18 cellular contexts compared by ENCODE assay signal in the genomic region with DNA sequence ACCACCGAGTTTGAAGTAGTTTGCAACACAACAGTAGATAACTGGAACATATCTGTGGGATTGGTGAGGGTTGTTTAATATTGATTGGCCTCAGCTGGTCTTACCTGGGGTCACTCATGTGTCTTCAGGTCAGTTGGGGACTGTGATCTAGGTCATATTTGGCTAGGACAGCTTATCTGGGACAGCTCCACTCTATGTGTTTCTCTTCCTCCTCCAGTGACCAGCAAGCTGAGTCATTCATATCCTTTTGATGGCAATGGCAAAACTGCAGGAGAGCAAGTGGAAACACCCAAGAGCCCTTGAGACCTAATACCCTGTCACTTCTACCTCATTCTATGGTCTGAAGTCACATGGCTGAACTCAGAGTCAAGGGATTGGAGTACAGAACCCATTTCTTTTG. TPM values are rescaled to one million over a fixed set of nuclear protein-coding genes. Genes with fewer than 3 reads are reported as not detected.
DNase-seq lines count a peak whose midpoint lies in the region; ATAC-seq, FAIRE-seq and TF ChIP-seq lines count a peak whose summit lies in the region.
"Not testable (repeated sequence)": the region's sequence is repeated elsewhere in the genome, so short reads cannot be mapped to it uniquely, and the experiment has no call there.
"Had no signal": no experiment of that assay in that cellular context is flagged by ENCODE, and none has a peak within 500 bp of the region (broad histone marks: within the 10 kb centered on the region; RNA-seq: fewer than 3 reads in every experiment).

No MANE protein-coding gene starts in this region.

- H3K4me1 ChIP-seq in HCT116 (ENCODE audit: control insufficient read depth in 1 of 2, insufficient read depth in 2 of 2, low read length in 2 of 2): not testable (repeated sequence)
- peaks cover 0 to 16% (median 0%) of the 10 kb centered on the region in 4 donors for H3K4me1 ChIP-seq in right lobe of liver

- H3K27ac ChIP-seq in HCT116 (ENCODE audit: low read depth, low read length); right lobe of liver: not testable (repeated sequence)

- intact Hi-C loops in HCT116 (cut with micrococcal nuclease); right lobe of liver (cut with DNase I): not testable (repeated sequence)

- TF ChIP-seq RAD21 in HCT116 (IDR thresholded peaks at IDR 0.05; ENCODE audit: low read depth): not testable (repeated sequence)

- RAD21 ChIA-PET in HCT116 (lab: Charles Lee; ENCODE audit: low non-redundant PET in 1 of 2, low total read pairs in 2 of 2, uncharacterized antibody in 2 of 2, unreplicated experiment in 2 of 2): not testable (repeated sequence)

- not testable (repeated sequence) for H3K27me3 ChIP-seq in HCT116 (ENCODE audit: insufficient read depth, low read length); right lobe of liver

- BruUV-seq in HCT116 (replicated peaks; lab: Mats Ljungman, UMichigan): not testable (repeated sequence)

- not testable (repeated sequence) for TF ChIP-seq POLR2A in GM12892 (IDR thresholded peaks at IDR 0.05; ENCODE audit: low read depth, low read length); HCT116 (IDR thresholded peaks at IDR 0.05; ENCODE audit: borderline replicate concordance, extremely low read depth, insufficient read depth, insufficient read length); right lobe of liver (IDR thresholded peaks at IDR 0.05)

- not testable (repeated sequence) for H3K9ac ChIP-seq in HCT116 (ENCODE audit: low read length)

- H4K20me1 ChIP-seq in HCT116 (ENCODE audit: insufficient read depth): not testable (repeated sequence)

- H2AFZ ChIP-seq in HCT116 (ENCODE audit: low read depth, low read length, poor library complexity, severe bottlenecking): not testable (repeated sequence)

- not testable (repeated sequence) for H3K9me3 ChIP-seq in HCT116 (ENCODE audit: control insufficient read depth in 1 of 2, insufficient read depth in 1 of 2, low read depth in 1 of 2, low read length in 2 of 2); right lobe of liver

- not testable (repeated sequence) for H3K4me2 ChIP-seq in HCT116 (ENCODE audit: low read length)

- ATAC-seq in GM18867 (IDR thresholded peaks at IDR 0.05; ENCODE audit: unreplicated experiment) (peak; percentile 44), GM19463 (IDR thresholded peaks at IDR 0.05; ENCODE audit: unreplicated experiment) (peak; percentile 60), HCT116 (peak; percentile 17; the same call in 1 of the 2 replicates), HG02885 (IDR thresholded peaks at IDR 0.05; ENCODE audit: poor library complexity, unreplicated experiment) (peak; percentile 63), HG03159 (IDR thresholded peaks at IDR 0.05; ENCODE audit: unreplicated experiment) (peak; percentile 43), right lobe of liver (peak; percentile 93 to 96 (median 94))

- not testable (repeated sequence) for DNase-seq in GM12892 (ENCODE audit: insufficient read length); HCT116 (ENCODE audit: low read depth, low spot score)
- DNase-seq in MV-4-11 (lab: John Stamatoyannopoulos, UW): peak; percentile 35
- DNase-seq in right lobe of liver: peak in 1 of 3 donors; percentile 45

- H3K9me2 ChIP-seq in HCT116 (ENCODE audit: insufficient read depth): not testable (repeated sequence)

- CTCF ChIA-PET in HCT116 (lab: Charles Lee): not testable (repeated sequence)

- peak; percentile 92 for FAIRE-seq in GM12892 (lab: Jason Lieb, UNC)

- not testable (repeated sequence) for H3K36me3 ChIP-seq in HCT116 (ENCODE audit: control insufficient read depth in 1 of 2, insufficient read depth in 2 of 2, low read length in 2 of 2); right lobe of liver

- TF ChIP-seq CTCF in HCT116 (IDR thresholded peaks at IDR 0.05 in 2 of 3, conservative IDR thresholded peaks at IDR 0.05 in 1 of 3; ENCODE audit: borderline replicate concordance in 1 of 3, insufficient read depth in 1 of 3, low read depth in 2 of 3, low read length in 2 of 3); right lobe of liver (IDR thresholded peaks at IDR 0.05): not testable (repeated sequence)

- not testable (repeated sequence) for H3K4me3 ChIP-seq in HCT116 (replicated peaks in 1 of 2; ENCODE audit: low read depth in 1 of 2, low read length in 2 of 2); right lobe of liver

- H3K79me2 ChIP-seq in HCT116 (ENCODE audit: insufficient read depth, low read length): not testable (repeated sequence)

- POLR2A ChIA-PET in HCT116 (lab: Charles Lee): not testable (repeated sequence)

- WGBS in right lobe of liver (ENCODE audit: insufficient coverage, low coverage, low lambda C conversion rate, missing lambda C conversion rate): 25% methylated on average over 1 of the region's 1 CpG

RNA-seq across cellular contexts. Expression of a gene that starts 5.8 kb away (rescaled TPM):
- not detected for polyA plus RNA-seq in GM12892 (2012; ENCODE audit: missing spikeins)
- total RNA-seq in HCT116 (2021; ENCODE audit: unreplicated experiment): not detected
- polyA plus RNA-seq in HCT116 (2012): not detected in 2 replicates
- total RNA-seq in right lobe of liver: not detected
- total RNA-seq: activated naive CD4-positive, alpha-beta T cell treated with anti-CD3 and anti-CD28 coated beads for 36 hours; CD8-positive, alpha-beta T cell; H7; lung; mucosa of descending colon; ovary; smooth muscle cell; subcutaneous adipose tissue; WTC11 had no signal
- polyA plus RNA-seq: keratinocyte, lung, ovary, smooth muscle cell had no signal

Comparison
In these comparisons a context has a peak if more than half of its experiments do, and no peak if none do; other contexts are left out.
1. ATAC-seq: peak in every context shown above with its lines; median percentile 94 in right lobe of liver; 63 in HG02885; 60 in GM19463; 44 in GM18867; 43 in HG03159; 17 in HCT116.